Comparison of ENCODE assay signal across 9 cellular contexts in genomic region chr1:22143065-22143514, GRCh38. TPM values are rescaled to one million over a fixed set of nuclear protein-coding genes. Genes with fewer than 3 reads are reported as not detected.
A peak's percentile ranks its signal among the peaks of the same experiment; 100 is the strongest.
DNase-seq lines count a peak whose midpoint lies in the region; FAIRE-seq and TF ChIP-seq lines count a peak whose summit lies in the region.
"Had no signal": no experiment of that assay in that cellular context is flagged by ENCODE, and none has a peak within 500 bp of the region (broad histone marks: within the 10 kb centered on the region; RNA-seq: fewer than 3 reads in every experiment).

WNT4 (minus strand) TSS chr1:22143097; CDS start chr1:22142922, 175 bp downstream.

- H3K79me1 ChIP-seq in H1 (ENCODE audit: low read depth, low read length): no peaks in the 10 kb centered on the region

- H2BK120ac ChIP-seq in H1 (replicated peaks; ENCODE audit: low read depth, low read length): no peak within 1 kb of the TSS

- H4K91ac ChIP-seq in H1 (replicated peaks; ENCODE audit: insufficient read length, low read length): no peak within 1 kb of the TSS

- no peaks in the 10 kb centered on the region for H3K9me3 Mint-ChIP-seq in T-helper 1 cell treated with Interleukin-12 subunit alpha and Interleukin-12 subunit beta and Interleukin-4 antibody, amounts not matched to agents 30 μg/mL and 1 μg/mL, for 36 hours
- H3K9me3 Mint-ChIP-seq in mesothelial cell of epicardium: no peaks in the 10 kb centered on the region

- H3K27ac ChIP-seq in BLaER1: no peak within 1 kb of the TSS
- H3K27ac ChIP-seq in H1 (ENCODE audit: low read depth, low read length): no peak within 1 kb of the TSS
- H3K27ac ChIP-seq in vagina: no peak within 1 kb of the TSS

- TF ChIP-seq POLR2A in H1 (IDR thresholded peaks at IDR 0.05; ENCODE audit: control extremely low read depth in 1 of 2, low read depth in 2 of 2, low read length in 2 of 2) (no peak), vagina (IDR thresholded peaks at IDR 0.05) (no peak)

- no peak within 1 kb of the TSS for H4K5ac ChIP-seq in H1 (ENCODE audit: insufficient read length, low read depth, low read length)

- no peaks in the 10 kb centered on the region for H3K36me3 Mint-ChIP-seq in T-helper 1 cell treated with Interleukin-12 subunit alpha and Interleukin-12 subunit beta and Interleukin-4 antibody, amounts not matched to agents 30 μg/mL and 1 μg/mL, for 36 hours (ENCODE audit: low read depth)
- H3K36me3 Mint-ChIP-seq in mesothelial cell of epicardium: peaks cover 7% of the 10 kb centered on the region

- peak within 1 kb of the TSS; percentile 90 for H3K4me2 ChIP-seq in BLaER1
- peak within 1 kb of the TSS; percentile 58 to 97 for H3K4me2 ChIP-seq in H1 (ENCODE audit: insufficient read depth in 1 of 2, low read depth in 2 of 2, low read length in 2 of 2)

- peak; percentile 65 for DNase-seq in GM19240 (ENCODE audit: insufficient read length, low spot score)
- peak in 1 of 2 experiments; percentile 74 for DNase-seq in H1 (ENCODE audit: low read depth in 1 of 2, low spot score in 2 of 2)
- no peak for DNase-seq in mesothelial cell of epicardium (ENCODE audit: low spot score in 2 of 2, unreplicated experiment in 2 of 2)
- no peak for DNase-seq in vagina (ENCODE audit: extremely low spot score in 2 of 2)
- DNase-seq in hippocampal formation (lab: John Stamatoyannopoulos, UW): no peak
- DNase-seq in central memory CD4-positive, alpha-beta T cell: no peak

- peaks cover 40% of the 10 kb centered on the region for H4K20me1 ChIP-seq in BLaER1
- H4K20me1 ChIP-seq in H1 (replicated peaks in 1 of 2; ENCODE audit: control insufficient read depth in 1 of 2, insufficient read depth in 2 of 2, low read length in 2 of 2): peaks cover 0 to 2% of the 10 kb centered on the region in 2 experiments

- no peak within 1 kb of the TSS for H3K23ac ChIP-seq in H1 (ENCODE audit: insufficient read length)

- POLR2A ChIA-PET in H1 (lab: Charles Lee; ENCODE audit: partially characterized antibody): no interaction called here

- H3K79me2 ChIP-seq in H1 (ENCODE audit: control insufficient read depth in 1 of 2, insufficient read depth in 2 of 2, low read length in 2 of 2): no peaks in the 10 kb centered on the region

- H3K27me3 ChIP-seq in BLaER1: peaks cover 63% of the 10 kb centered on the region
- peaks cover 4 to 40% (median 26%) of the 10 kb centered on the region in 4 experiments for H3K27me3 ChIP-seq in H1 (replicated peaks in 1 of 4; ENCODE audit: control insufficient read depth in 3 of 4, extremely low read depth in 1 of 4, insufficient read depth in 3 of 4, low read length in 3 of 4)
- no peaks in the 10 kb centered on the region for H3K27me3 ChIP-seq in vagina

- peak in 1 of 2 experiments; percentile 46; a peak in 2 of 4 replicates for TF ChIP-seq RAD21 in H1 (IDR thresholded peaks at IDR 0.05 in 1 of 2, conservative IDR thresholded peaks at IDR 0.05 in 1 of 2; ENCODE audit: low read depth in 2 of 2, low read length in 2 of 2)

- peaks cover 8% of the 10 kb centered on the region; the same call in 1 of the 2 replicates for H3K23me2 ChIP-seq in H1 (ENCODE audit: low read depth, low read length)

- H3K9me3 ChIP-seq in BLaER1 (no peaks in the 10 kb centered on the region), H1 (ENCODE audit: insufficient read depth in 2 of 2, low read depth in 1 of 2, low read length in 1 of 2) (no peaks in the 10 kb centered on the region), vagina (no peaks in the 10 kb centered on the region)

- no peak for FAIRE-seq in H1 (lab: Jason Lieb, UNC)

- intact Hi-C loops in vagina (cut with DNase I): no loop called here

- no peak within 1 kb of the TSS for H2BK5ac ChIP-seq in H1 (ENCODE audit: low read depth, low read length)

- H3K4me3 Mint-ChIP-seq in T-helper 1 cell treated with Interleukin-12 subunit alpha and Interleukin-12 subunit beta and Interleukin-4 antibody, amounts not matched to agents 30 μg/mL and 1 μg/mL, for 36 hours: peak within 1 kb of the TSS; percentile 67
- H3K4me3 Mint-ChIP-seq in mesothelial cell of epicardium: peak within 1 kb of the TSS; percentile 78

- peaks cover 25% of the 10 kb centered on the region for H3K4me1 ChIP-seq in BLaER1
- H3K4me1 ChIP-seq in H1 (replicated peaks in 1 of 4; ENCODE audit: control insufficient read depth in 3 of 4, insufficient read depth in 4 of 4, low read length in 3 of 4): peaks cover 5 to 23% (median 10%) of the 10 kb centered on the region in 4 experiments
- H3K4me1 ChIP-seq in vagina: peaks cover 46% of the 10 kb centered on the region

- peak within 1 kb of the TSS; percentile 58 for H3K4ac ChIP-seq in H1 (replicated peaks; ENCODE audit: insufficient read length, low read depth, low read length)

- no peak within 1 kb of the TSS for H3K56ac ChIP-seq in H1 (replicated peaks; ENCODE audit: insufficient read length, low read depth, low read length)

- no peaks in the 10 kb centered on the region for H3K36me3 ChIP-seq in BLaER1
- H3K36me3 ChIP-seq in H1 (ENCODE audit: control insufficient read depth in 2 of 4, insufficient read depth in 4 of 4, low read length in 3 of 4): no peaks in the 10 kb centered on the region
- no peaks in the 10 kb centered on the region for H3K36me3 ChIP-seq in vagina

- H3K27ac Mint-ChIP-seq in T-helper 1 cell treated with Interleukin-12 subunit alpha and Interleukin-12 subunit beta and Interleukin-4 antibody, amounts not matched to agents 30 μg/mL and 1 μg/mL, for 36 hours: no peak within 1 kb of the TSS
- H3K27ac Mint-ChIP-seq in mesothelial cell of epicardium: peak within 1 kb of the TSS; percentile 80

- H3K27me3 Mint-ChIP-seq in T-helper 1 cell treated with Interleukin-12 subunit alpha and Interleukin-12 subunit beta and Interleukin-4 antibody, amounts not matched to agents 30 μg/mL and 1 μg/mL, for 36 hours (ENCODE audit: low read depth): peaks cover 67% of the 10 kb centered on the region
- peaks cover 66% of the 10 kb centered on the region for H3K27me3 Mint-ChIP-seq in mesothelial cell of epicardium (ENCODE audit: low read depth)

- H3K4me3 ChIP-seq in BLaER1 (peak within 1 kb of the TSS; percentile 64), H1 (ENCODE audit: extremely low read depth in 1 of 4, insufficient read depth in 2 of 4, low read depth in 3 of 4, low read length in 4 of 4) (peak within 1 kb of the TSS; percentile 46 to 73 (median 52)), vagina (peak within 1 kb of the TSS; percentile 53 to 62)

- no peak for TF ChIP-seq EP300 in H1 (IDR thresholded peaks at IDR 0.05; ENCODE audit: borderline replicate concordance in 1 of 2, low read depth in 2 of 2, low read length in 2 of 2)

- CTCF ChIA-PET in H1 (lab: Charles Lee; ENCODE audit: partially characterized antibody): interaction anchor here (1.0 to 4.6 kb wide), 9 partner anchors 10 to 273 kb away, joined by 3 to 39 read pairs (median 5); no protein-coding TSS in a partner anchor

- no peak within 1 kb of the TSS for H2BK15ac ChIP-seq in H1 (ENCODE audit: low read length)

- H3K14ac ChIP-seq in H1 (ENCODE audit: insufficient read length): no peak within 1 kb of the TSS

- H2BK20ac ChIP-seq in H1 (ENCODE audit: low read length): 0 out of 2 replicates have a peak within 1 kb of the TSS, but pooled peaks have one; percentile 48

- no peak within 1 kb of the TSS for H3K9ac ChIP-seq in BLaER1
- H3K9ac ChIP-seq in H1 (replicated peaks in 1 of 4; ENCODE audit: extremely low read depth in 1 of 4, low read depth in 3 of 4, low read length in 3 of 4): peak within 1 kb of the TSS in 2 of 4 experiments; percentile 20 to 40; a peak in 1 of 7 replicates

- peak within 1 kb of the TSS; percentile 65; the same call in 1 of the 2 replicates for H2AK5ac ChIP-seq in H1 (ENCODE audit: low read depth, low read length)

- TF ChIP-seq CTCF in H1 (IDR thresholded peaks at IDR 0.05; ENCODE audit: control extremely low read depth in 1 of 3, insufficient read depth in 1 of 3, low read depth in 1 of 3, low read length in 3 of 3): peak in 2 of 3 experiments; percentile 19 to 50; a peak in 3 of 4 replicates
- no peak for TF ChIP-seq CTCF in mesothelial cell of epicardium (IDR thresholded peaks at IDR 0.05; ENCODE audit: unreplicated experiment)
- no peak for TF ChIP-seq CTCF in vagina (IDR thresholded peaks at IDR 0.05)

- WGBS in H1 (ENCODE audit: extremely low coverage in 1 of 2, insufficient coverage in 1 of 2, insufficient read length in 1 of 2, insufficient replicate concordance in 2 of 2, low coverage in 1 of 2, low lambda C conversion rate in 2 of 2, missing lambda C conversion rate in 1 of 2), 2 experiments: no CpG with 5 or more reads among the region's 67 CpGs

- H2BK12ac ChIP-seq in H1 (ENCODE audit: low read depth, low read length): no peak within 1 kb of the TSS; the same call in 1 of the 2 replicates

- H2AFZ ChIP-seq in H1 (ENCODE audit: low read length): no peak within 1 kb of the TSS

- peaks cover 3% of the 10 kb centered on the region for H3K4me1 Mint-ChIP-seq in T-helper 1 cell treated with Interleukin-12 subunit alpha and Interleukin-12 subunit beta and Interleukin-4 antibody, amounts not matched to agents 30 μg/mL and 1 μg/mL, for 36 hours (ENCODE audit: low read depth)
- peaks cover 44% of the 10 kb centered on the region for H3K4me1 Mint-ChIP-seq in mesothelial cell of epicardium

- H3K18ac ChIP-seq in H1 (ENCODE audit: extremely low read depth, low read length): no peak within 1 kb of the TSS

- no peak within 1 kb of the TSS; the same call in 1 of the 2 replicates for H4K8ac ChIP-seq in H1 (ENCODE audit: extremely low read depth, insufficient read depth, low read length)

TF ChIP-seq in H1, 55 proteins besides CTCF, POLR2A, EP300 and RAD21 (continues in another document):
- no peak for TF ChIP-seq ATF3 (IDR thresholded peaks at IDR 0.05; ENCODE audit: insufficient read depth, low read depth, low read length)
- TF ChIP-seq TCF12 (IDR thresholded peaks at IDR 0.05; ENCODE audit: low read depth, low read length): no peak
- TF ChIP-seq ASH2L (IDR thresholded peaks at IDR 0.05; ENCODE audit: low read length): no peak
- TF ChIP-seq SUZ12 (IDR thresholded peaks at IDR 0.05; ENCODE audit: low read length): no peak
- no peak for TF ChIP-seq RNF2 (IDR thresholded peaks at IDR 0.05; ENCODE audit: borderline replicate concordance, low read depth, low read length, missing control alignments, poor library complexity, severe bottlenecking)
- TF ChIP-seq CHD1 (IDR thresholded peaks at IDR 0.05; ENCODE audit: low read depth, low read length): no peak
- TF ChIP-seq NRF1 (IDR thresholded peaks at IDR 0.05; ENCODE audit: low read depth, low read length): no peak

RNA-seq across cellular contexts. Expression of gene WNT4, which starts in this region (rescaled TPM):
- total RNA-seq in H1 (2021; fragmentation: NEBNext Ultra II Directional; extraction: Animal tissue kit (Norgen Biotek cat#: 25700)): 1.3 and 1.4 TPM in 2 replicates
- 4.0 and 6.6 TPM in 2 replicates for polyA plus RNA-seq in H1 (2011; rRNA removed)
- polyA plus RNA-seq in H1 (2011; cell fraction: cytosol; rRNA removed): 4.7 TPM
- polyA plus RNA-seq in H1 (2011; cell fraction: nucleus; rRNA removed): 5.1 TPM
- polyA plus RNA-seq in H1 (2012, experiment 1 of 2): 3.7 to 5.9 TPM (median 5.4 TPM) in 4 replicates
- polyA plus RNA-seq in H1 (2012, experiment 2 of 2): 3.9 TPM
- 0.22 TPM for polyA plus RNA-seq in H1 (2013, experiment 1 of 2)
- polyA plus RNA-seq in H1 (2013, experiment 2 of 2): 0.31 TPM
- 3.8 and 6.0 TPM in 2 replicates for polyA minus RNA-seq in H1 (2011; rRNA and poly(A)+ RNA removed)
- 4.3 TPM for polyA minus RNA-seq in H1 (2011; cell fraction: cytosol; rRNA and poly(A)+ RNA removed)
- 5.4 TPM for polyA minus RNA-seq in H1 (2011; cell fraction: nucleus; rRNA and poly(A)+ RNA removed)
- 34.9 to 41.2 TPM (median 38.7 TPM) in 3 replicates for total RNA-seq in mesothelial cell of epicardium
- 5.2 TPM for total RNA-seq in vagina
- total RNA-seq: mononuclear cell had no signal

Comparison
In these comparisons a context has a peak if more than half of its experiments do, and no peak if none do; other contexts are left out.
1. CTCF ChIP-seq: peak in H1 (2 of 3); none in mesothelial cell of epicardium (single experiment) and vagina (0 of 3).
2. Peak in every context shown above with its lines, with median percentiles within 50 percentile points of each other: H3K4me3 ChIP-seq.